In the genomic region with DNA sequence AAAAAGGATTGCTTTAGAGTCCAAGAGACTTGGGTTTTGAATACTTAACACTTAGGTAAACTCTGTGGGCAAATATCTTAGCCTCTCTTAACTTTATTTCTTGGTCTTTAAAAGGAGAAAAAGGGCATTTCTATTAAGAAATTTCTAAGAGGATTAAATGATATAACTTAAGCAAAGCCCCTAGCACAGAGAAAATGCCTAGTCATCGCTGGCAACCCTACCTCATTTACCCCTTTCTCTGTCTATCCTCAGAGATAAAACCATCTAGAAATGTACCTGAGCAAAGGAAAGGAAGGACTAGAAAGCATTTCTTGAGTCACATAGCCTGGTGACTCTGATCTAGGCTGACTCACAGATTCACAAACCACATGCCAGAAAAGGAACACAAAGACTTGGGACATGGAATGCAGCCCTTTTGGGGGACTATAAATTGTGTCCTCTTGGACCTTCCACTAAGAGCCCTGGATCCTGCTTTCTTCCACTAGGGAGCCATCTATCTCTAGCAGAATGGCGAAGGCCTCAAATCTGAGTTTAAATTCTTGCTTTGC, we compare ENCODE assay signal across 1 cellular context.
TF ChIP-seq lines count a peak whose summit lies in the region.

No MANE protein-coding gene starts in this region.

TF ChIP-seq in GM23338, 12 proteins besides CTCF, POLR2A, EP300 and RAD21:
- TF ChIP-seq, protein P1, sequence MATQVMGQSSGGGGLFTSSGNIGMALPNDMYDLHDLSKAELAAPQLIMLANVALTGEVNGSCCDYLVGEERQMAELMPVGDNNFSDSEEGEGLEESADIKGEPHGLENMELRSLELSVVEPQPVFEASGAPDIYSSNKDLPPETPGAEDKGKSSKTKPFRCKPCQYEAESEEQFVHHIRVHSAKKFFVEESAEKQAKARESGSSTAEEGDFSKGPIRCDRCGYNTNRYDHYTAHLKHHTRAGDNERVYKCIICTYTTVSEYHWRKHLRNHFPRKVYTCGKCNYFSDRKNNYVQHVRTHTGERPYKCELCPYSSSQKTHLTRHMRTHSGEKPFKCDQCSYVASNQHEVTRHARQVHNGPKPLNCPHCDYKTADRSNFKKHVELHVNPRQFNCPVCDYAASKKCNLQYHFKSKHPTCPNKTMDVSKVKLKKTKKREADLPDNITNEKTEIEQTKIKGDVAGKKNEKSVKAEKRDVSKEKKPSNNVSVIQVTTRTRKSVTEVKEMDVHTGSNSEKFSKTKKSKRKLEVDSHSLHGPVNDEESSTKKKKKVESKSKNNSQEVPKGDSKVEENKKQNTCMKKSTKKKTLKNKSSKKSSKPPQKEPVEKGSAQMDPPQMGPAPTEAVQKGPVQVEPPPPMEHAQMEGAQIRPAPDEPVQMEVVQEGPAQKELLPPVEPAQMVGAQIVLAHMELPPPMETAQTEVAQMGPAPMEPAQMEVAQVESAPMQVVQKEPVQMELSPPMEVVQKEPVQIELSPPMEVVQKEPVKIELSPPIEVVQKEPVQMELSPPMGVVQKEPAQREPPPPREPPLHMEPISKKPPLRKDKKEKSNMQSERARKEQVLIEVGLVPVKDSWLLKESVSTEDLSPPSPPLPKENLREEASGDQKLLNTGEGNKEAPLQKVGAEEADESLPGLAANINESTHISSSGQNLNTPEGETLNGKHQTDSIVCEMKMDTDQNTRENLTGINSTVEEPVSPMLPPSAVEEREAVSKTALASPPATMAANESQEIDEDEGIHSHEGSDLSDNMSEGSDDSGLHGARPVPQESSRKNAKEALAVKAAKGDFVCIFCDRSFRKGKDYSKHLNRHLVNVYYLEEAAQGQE (IDR thresholded peaks at IDR 0.05; ENCODE audit: unreplicated experiment): no peak
- TF ChIP-seq ZNF331 (CRISPR knock-in tag; IDR thresholded peaks at IDR 0.05; ENCODE audit: low read depth): no peak
- TF ChIP-seq STAT1 (IDR thresholded peaks at IDR 0.05; ENCODE audit: unreplicated experiment): no peak
- TF ChIP-seq EZH2phosphoT487 (IDR thresholded peaks at IDR 0.05; ENCODE audit: unreplicated experiment): no peak
